In genomic region chr20:19552144-19552895, GRCh38 we compare ENCODE assay signal across 1 cellular context.
TF ChIP-seq lines count a peak whose summit lies in the region.

No MANE protein-coding gene starts in this region.

TF ChIP-seq in HepG2, 621 proteins besides CTCF, POLR2A, EP300 and RAD21:
- no peak for TF ChIP-seq IRF1 (CRISPR knock-in tag; IDR thresholded peaks at IDR 0.05; ENCODE audit: low read depth)
- TF ChIP-seq FUBP1 (CRISPR knock-in tag; IDR thresholded peaks at IDR 0.05; ENCODE audit: borderline replicate concordance): no peak
- TF ChIP-seq MAFF (IDR thresholded peaks at IDR 0.05; ENCODE audit: low read depth, low read length): peak; percentile 46; the same call in 1 of the 2 replicates
- TF ChIP-seq MAFK (conservative IDR thresholded peaks at IDR 0.05 in 1 of 2, IDR thresholded peaks at IDR 0.05 in 1 of 2; ENCODE audit: low read length in 2 of 2): peak; percentile 60 to 62
- no peak for TF ChIP-seq RFXANK (CRISPR knock-in tag; IDR thresholded peaks at IDR 0.05)
